Comparison of ENCODE assay signal across 10 cellular contexts in genomic region chr4:152697284-152698011, GRCh38. TPM values are rescaled to one million over a fixed set of nuclear protein-coding genes. Genes with fewer than 3 reads are reported as not detected.
DNase-seq lines count a peak whose midpoint lies in the region; ATAC-seq and TF ChIP-seq lines count a peak whose summit lies in the region.
"Had no signal": no experiment of that assay in that cellular context is flagged by ENCODE, and none has a peak within 500 bp of the region (broad histone marks: within the 10 kb centered on the region; RNA-seq: fewer than 3 reads in every experiment).

No MANE protein-coding gene starts in this region.

- H3K4me3 Mint-ChIP-seq in CD4-positive, CD25-positive, alpha-beta regulatory T cell = peak overlapping the region in 1 of 4 donors; percentile 4

- H3K79me2 ChIP-seq in mammary epithelial cell (ENCODE audit: insufficient read depth, low read length) = no peaks in the 10 kb centered on the region

- intact Hi-C loops in mammary epithelial cell (cut with micrococcal nuclease) = loop anchor here (2.0 kb wide), 2 partner anchors 17 to 43 kb away; no protein-coding TSS in a partner anchor

- TSS peak; percentile 86 for BruUV-seq in mammary epithelial cell (replicated peaks; lab: Mats Ljungman, UMichigan)

- H3K36me3 ChIP-seq in CD4-positive, CD25-positive, alpha-beta regulatory T cell (ENCODE audit: control insufficient read depth, insufficient read depth, low read length) = no peaks in the 10 kb centered on the region
- H3K36me3 ChIP-seq in mammary epithelial cell (ENCODE audit: insufficient read depth, low read length) = no peaks in the 10 kb centered on the region
- H3K36me3 ChIP-seq in MG63 = no peaks in the 10 kb centered on the region

- H3K9me3 Mint-ChIP-seq in CD4-positive, CD25-positive, alpha-beta regulatory T cell = peaks cover 0 to 2% (median 0%) of the 10 kb centered on the region in 7 donors

- peak overlapping the region; percentile 41 to 69 (median 51) for H3K27ac Mint-ChIP-seq in CD4-positive, CD25-positive, alpha-beta regulatory T cell

- no peaks in the 10 kb centered on the region for H4K20me1 ChIP-seq in mammary epithelial cell (ENCODE audit: insufficient read depth, low read length)

- H3K4me1 ChIP-seq in CD4-positive, CD25-positive, alpha-beta regulatory T cell (ENCODE audit: control insufficient read depth, insufficient read depth, low read length, poor library complexity, severe bottlenecking) = peaks cover 18% of the 10 kb centered on the region
- H3K4me1 ChIP-seq in mammary epithelial cell (ENCODE audit: insufficient read depth, low read length) = peaks cover 31% of the 10 kb centered on the region

- dilution Hi-C loops in mammary epithelial cell (cut with HindIII; ENCODE audit: low sequenced_read_pairs) = no loop called here

- H3K9me3 ChIP-seq in CD4-positive, CD25-positive, alpha-beta regulatory T cell (ENCODE audit: control insufficient read depth in 2 of 2, low read length in 2 of 2) = no peaks in the 10 kb centered on the region
- H3K9me3 ChIP-seq in mammary epithelial cell (replicated peaks; ENCODE audit: insufficient read depth, low read length) (no peaks in the 10 kb centered on the region), MG63 (no peaks in the 10 kb centered on the region)

- CTCF ChIA-PET in mammary epithelial cell (lab: Charles Lee; ENCODE audit: low non-redundant PET) = interaction anchor here (0.5 kb wide), 1 partner anchor 455 kb away, joined by 5 read pairs; no protein-coding TSS in a partner anchor

- H3K9ac ChIP-seq in mammary epithelial cell (ENCODE audit: insufficient read depth, low read length) = peak overlapping the region; percentile 86

- H3K27me3 ChIP-seq in CD4-positive, CD25-positive, alpha-beta regulatory T cell (ENCODE audit: control insufficient read depth, insufficient read depth, low read length) = no peaks in the 10 kb centered on the region
- H3K27me3 ChIP-seq in mammary epithelial cell (ENCODE audit: insufficient read depth, low read length) (no peaks in the 10 kb centered on the region), MG63 (no peaks in the 10 kb centered on the region)

- no peak for ATAC-seq in CD4-positive, CD25-positive, alpha-beta regulatory T cell (ENCODE audit: low read depth in 2 of 2)
- ATAC-seq in GM19455 (IDR thresholded peaks at IDR 0.05; ENCODE audit: unreplicated experiment) (peak; percentile 12), HG03175 (IDR thresholded peaks at IDR 0.05; ENCODE audit: unreplicated experiment) (peak; percentile 41)
- ATAC-seq in activated CD4-positive, CD25-positive, alpha-beta regulatory T cell treated with anti-CD3 and anti-CD28 coated beads, Interleukin-2, amount 50 U/mL, for 24 hours = no peak

- H3K36me3 Mint-ChIP-seq in CD4-positive, CD25-positive, alpha-beta regulatory T cell = no peaks in the 10 kb centered on the region

- WGBS in mammary epithelial cell (ENCODE audit: low coverage, missing lambda C conversion rate) = 5% methylated on average over 3 of the region's 3 CpGs

- in situ Hi-C loops in mammary epithelial cell (cut with MboI; ENCODE audit: low sequenced_read_pairs in 2 of 2) = no loop called here

- DNase-seq in CD4-positive, CD25-positive, alpha-beta regulatory T cell = no peak
- DNase-seq in mammary epithelial cell (peak; percentile 99), DMS153 (lab: John Stamatoyannopoulos, UW) (no peak), MG63 (no peak), putamen (ENCODE audit: low spot score) (no peak)
- DNase-seq: NCI-H2081 treated with DMSO at 0.1 percent for 48 hours, SW 1271 had no signal

- H3K4me3 ChIP-seq in CD4-positive, CD25-positive, alpha-beta regulatory T cell (ENCODE audit: low read depth, low read length) = peak overlapping the region; percentile 21
- H3K4me3 ChIP-seq in mammary epithelial cell (replicated peaks in 1 of 3; ENCODE audit: insufficient read depth in 1 of 3, low read depth in 2 of 3, low read length in 3 of 3) (peak overlapping the region in 1 of 3 experiments; percentile 13), MG63 (no peak overlapping the region)

- H3K4me2 ChIP-seq in mammary epithelial cell (ENCODE audit: insufficient read depth, low read depth, low read length) = peak overlapping the region; percentile 75

- peaks cover 7 to 17% (median 14%) of the 10 kb centered on the region in 4 donors for H3K4me1 Mint-ChIP-seq in CD4-positive, CD25-positive, alpha-beta regulatory T cell

- no peak for TF ChIP-seq CTCF in mammary epithelial cell (conservative IDR thresholded peaks at IDR 0.05 in 1 of 2, IDR thresholded peaks at IDR 0.05 in 1 of 2; ENCODE audit: extremely low read depth in 1 of 2, insufficient read depth in 1 of 2, low read depth in 1 of 2, low read length in 2 of 2)

- peak overlapping the region; percentile 64 for H3K27ac ChIP-seq in CD4-positive, CD25-positive, alpha-beta regulatory T cell (ENCODE audit: insufficient read depth, low read length, poor library complexity, severe bottlenecking)
- peak overlapping the region; percentile 100 for H3K27ac ChIP-seq in mammary epithelial cell (ENCODE audit: insufficient read depth, low read depth, low read length)

- peak overlapping the region; percentile 65 for H2AFZ ChIP-seq in mammary epithelial cell (ENCODE audit: low read depth, low read length)

- no peaks in the 10 kb centered on the region for H3K27me3 Mint-ChIP-seq in CD4-positive, CD25-positive, alpha-beta regulatory T cell

RNA-seq across cellular contexts. Expression of gene TMEM154, which starts 17.7 kb away (rescaled TPM):
- total RNA-seq in CD4-positive, CD25-positive, alpha-beta regulatory T cell = 36.3 TPM
- 10 to 100 TPM; 53.0 to 62.4 (median 57.0) TPM for polyA plus RNA-seq in CD4-positive, CD25-positive, alpha-beta regulatory T cell
- total RNA-seq in mammary epithelial cell = 100 to 1,000 TPM in 1 of 2 donors, 10 to 100 TPM in 1; 15.2 to 119 TPM
- polyA plus RNA-seq in mammary epithelial cell = 22.9 TPM
- 40.9 TPM for polyA minus RNA-seq in mammary epithelial cell
- total RNA-seq in MG63 (2014; rRNA removed; shearing (Covaris generic); ENCODE audit: low replicate concordance) = 0.25 and 1.8 TPM in 2 replicates

Comparison
In these comparisons a context has a peak if more than half of its experiments do, and no peak if none do; other contexts are left out.
1. ATAC-seq: peak in GM19455 (single experiment) and HG03175 (single experiment); none in CD4-positive, CD25-positive, alpha-beta regulatory T cell (0 of 2) and activated CD4-positive, CD25-positive, alpha-beta regulatory T cell treated with anti-CD3 and anti-CD28 coated beads, Interleukin-2, amount 50 U/mL, for 24 hours (0 of 2).